In genomic region chr22:38518620-38519019, GRCh38 we compare ENCODE assay signal across 22 cellular contexts. TPM values are rescaled to one million over a fixed set of nuclear protein-coding genes. Genes with fewer than 3 reads are reported as not detected.
DNase-seq lines count a peak whose midpoint lies in the region; ATAC-seq and TF ChIP-seq lines count a peak whose summit lies in the region.
"Had no signal": no experiment of that assay in that cellular context is flagged by ENCODE, and none has a peak within 500 bp of the region (broad histone marks: within the 10 kb centered on the region; RNA-seq: fewer than 3 reads in every experiment).

No MANE protein-coding gene starts in this region.

- in situ Hi-C loops in transverse colon (cut with MboI; ENCODE audit: low pct_ligation_motif_present in 1 of 4, low pct_unique_long_range_greater_than_20kb in 1 of 4, low sequenced_read_pairs in 3 of 4) = no loop called here

- H3K4me1 ChIP-seq in colonic mucosa (no peaks in the 10 kb centered on the region), mucosa of descending colon (ENCODE audit: low read depth) (no peaks in the 10 kb centered on the region), transverse colon (peaks cover 0 to 3% (median 0%) of the 10 kb centered on the region in 4 donors)
- H3K4me1 ChIP-seq: A549 had no signal

- no peak for TF ChIP-seq EP300 in transverse colon (IDR thresholded peaks at IDR 0.05; ENCODE audit: low read depth)

- H3K9me3 ChIP-seq in colonic mucosa = no peaks in the 10 kb centered on the region
- H3K9me3 ChIP-seq in mucosa of descending colon = no peaks in the 10 kb centered on the region
- H3K9me3 ChIP-seq in transverse colon = no peaks in the 10 kb centered on the region
- H3K9me3 ChIP-seq: A549 had no signal

- no peak for TF ChIP-seq POLR2A in transverse colon (IDR thresholded peaks at IDR 0.05)

- H3K36me3 ChIP-seq in colonic mucosa (no peaks in the 10 kb centered on the region), mucosa of descending colon (ENCODE audit: low read depth) (no peaks in the 10 kb centered on the region), transverse colon (no peaks in the 10 kb centered on the region)

- H3K27ac ChIP-seq in colonic mucosa = no peak overlapping the region
- H3K27ac ChIP-seq in transverse colon = no peak overlapping the region
- H3K27ac ChIP-seq: A549 had no signal

- intact Hi-C loops in colonic mucosa (cut with DNase I) (no loop called here), mucosa of descending colon (cut with DNase I, micrococcal nuclease) (no loop called here), transverse colon (cut with DNase I; ENCODE audit: low total_unique reads) (no loop called here), sciatic nerve (cut with DNase I) (no loop called here)

- ATAC-seq in mucosa of descending colon (peak; percentile 47), sciatic nerve (no peak)
- ATAC-seq: A549, GM23338, HCT116 had no signal

- WGBS in transverse colon (ENCODE audit: low coverage in 1 of 2), 2 donors = 75 to 82% methylated on average over 1 to 4 of the region's 4 CpGs

- TF ChIP-seq CTCF in colonic mucosa (IDR thresholded peaks at IDR 0.05) = no peak
- TF ChIP-seq CTCF in mucosa of descending colon (IDR thresholded peaks at IDR 0.05) = no peak
- TF ChIP-seq CTCF in transverse colon (IDR thresholded peaks at IDR 0.05) = no peak

- H3K27me3 ChIP-seq in colonic mucosa (no peaks in the 10 kb centered on the region), transverse colon (no peaks in the 10 kb centered on the region)

- H3K4me3 ChIP-seq in colonic mucosa (no peak overlapping the region), mucosa of descending colon (no peak overlapping the region), transverse colon (no peak overlapping the region)
- H3K4me3 ChIP-seq: A549, GM23338 had no signal

- DNase-seq in LoVo (ENCODE audit: low spot score) = peak; percentile 59
- DNase-seq in colonic mucosa = peak; percentile 26
- DNase-seq in mucosa of descending colon = peak in 2 of 3 donors; percentile 56 to 63
- peak; percentile 64 for DNase-seq in transverse colon
- DNase-seq in mesenteric fat pad (ENCODE audit: low spot score) = no peak
- DNase-seq in activated CD8-positive, alpha-beta memory T cell treated with anti-CD3 and anti-CD28 coated beads for 24 hours = no peak
- DNase-seq in sciatic nerve (ENCODE audit: low spot score) = no peak
- DNase-seq: 8988T; ACHN; AML-193; C1 segment of cervical spinal cord; Calu3; CD4-positive, alpha-beta memory T cell; COR-L47; DMS53; DMS79 treated with DMSO at 0.1 percent for 48 hours; GF-D8; H9; HFFc6 had no signal

- H3K9ac ChIP-seq in colonic mucosa (ENCODE audit: low read depth in 2 of 2, low read length in 2 of 2) = no peak overlapping the region

RNA-seq across cellular contexts. Expression of gene DDX17, which starts 12.5 kb away (rescaled TPM):
- 100 to 1,000 TPM; 333 to 359 TPM for total RNA-seq in colonic mucosa
- 100 to 1,000 TPM; 279 to 464 (median 363) TPM for total RNA-seq in mucosa of descending colon
- 1,000 to 10,000 TPM in 1 of 4 donors, 100 to 1,000 TPM in 3; 506 to 1,034 (median 728) TPM for total RNA-seq in transverse colon
- 280 TPM for total RNA-seq in mesenteric fat pad
- total RNA-seq in sciatic nerve = 742 TPM

RNA-seq across cellular contexts. Expression of gene KDELR3, which starts 50.7 kb away (rescaled TPM):
- total RNA-seq in colonic mucosa = 10 to 100 TPM; 26.7 to 29.1 TPM
- total RNA-seq in mucosa of descending colon = 10 to 100 TPM in 2 of 3 donors, 1 to 10 TPM in 1; 4.2 to 14.4 (median 11.3) TPM
- total RNA-seq in transverse colon = 10 to 100 TPM in 1 of 4 donors, 1 to 10 TPM in 2, not detected in 1; 5.6 to 12.5 (median 8.7) TPM
- 19.0 TPM for total RNA-seq in mesenteric fat pad
- total RNA-seq in sciatic nerve = 15.4 TPM
- total RNA-seq: CD4-positive, alpha-beta memory T cell had no signal

RNA-seq across cellular contexts. Expression of gene DMC1, which starts 51.4 kb away (rescaled TPM):
- total RNA-seq in colonic mucosa (1 to 10 TPM; 2.0 to 3.0 TPM), mucosa of descending colon (1 to 10 TPM; 1.3 to 1.8 (median 1.7) TPM), transverse colon (10 to 100 TPM in 1 of 4 donors, under 1 TPM in 2, not detected in 1; 0.32 to 86.2 (median 0.68) TPM), mesenteric fat pad (0.22 TPM), sciatic nerve (4.7 TPM)

Comparison
In these comparisons a context has a peak if more than half of its experiments do, and no peak if none do; other contexts are left out.
1. DNase-seq: peak in LoVo (single experiment), colonic mucosa (single experiment), mucosa of descending colon (2 of 3) and transverse colon (single experiment); none in mesenteric fat pad (single experiment), activated CD8-positive, alpha-beta memory T cell treated with anti-CD3 and anti-CD28 coated beads for 24 hours (single experiment) and sciatic nerve (single experiment).